In the genomic region with DNA sequence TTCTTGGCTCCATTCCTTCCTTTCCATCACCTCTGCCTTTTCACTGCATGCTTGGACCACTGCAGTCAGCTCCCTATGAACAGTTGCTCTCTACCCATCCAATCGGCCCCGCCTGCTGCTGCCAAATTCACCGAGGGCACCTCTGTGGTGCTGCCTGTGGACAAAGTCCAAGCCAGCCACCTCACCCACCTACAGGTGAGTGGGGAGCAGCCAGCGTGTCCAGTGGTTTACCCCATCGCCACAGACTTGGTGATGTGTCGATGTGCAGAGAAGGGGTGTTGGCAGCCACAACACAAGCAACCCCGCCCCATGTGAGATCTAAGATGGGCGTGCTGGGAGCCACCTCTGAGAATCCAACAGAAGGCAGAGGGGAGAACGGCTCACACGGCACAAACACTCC, we compare ENCODE assay signal across 1 cellular context.
TF ChIP-seq lines count a peak whose summit lies in the region.

No MANE protein-coding gene starts in this region.

TF ChIP-seq in K562, 482 proteins besides CTCF, POLR2A, EP300 and RAD21:
- TF ChIP-seq LEF1 (IDR thresholded peaks at IDR 0.05) = no peak
- TF ChIP-seq NBN (IDR thresholded peaks at IDR 0.05; ENCODE audit: low read depth) = no peak
- no peak for TF ChIP-seq SAP30 (IDR thresholded peaks at IDR 0.05; ENCODE audit: borderline replicate concordance, insufficient read depth, low read depth, low read length, poor library complexity, severe bottlenecking)
- no peak for TF ChIP-seq ILF3 (IDR thresholded peaks at IDR 0.05; ENCODE audit: borderline replicate concordance)
- TF ChIP-seq JUNB (CRISPR knock-in tag; conservative IDR thresholded peaks at IDR 0.05) = no peak
- TF ChIP-seq ESRRA (IDR thresholded peaks at IDR 0.05; ENCODE audit: borderline replicate concordance, low read depth) = no peak
- TF ChIP-seq ZNF586 (CRISPR knock-in tag; conservative IDR thresholded peaks at IDR 0.05) = no peak
- TF ChIP-seq ETV6 (IDR thresholded peaks at IDR 0.05; ENCODE audit: borderline replicate concordance in 1 of 2, low read depth in 2 of 2, low read length in 1 of 2) = no peak
- no peak for TF ChIP-seq ETV6 (CRISPR knock-in tag; IDR thresholded peaks at IDR 0.05; ENCODE audit: borderline replicate concordance)
- TF ChIP-seq FOXP1 (CRISPR knock-in tag; IDR thresholded peaks at IDR 0.05) = no peak
- TF ChIP-seq ARID2 (IDR thresholded peaks at IDR 0.05) = no peak
- no peak for TF ChIP-seq RUNX1 (IDR thresholded peaks at IDR 0.05; ENCODE audit: low read depth)
- no peak for TF ChIP-seq ZBTB9 (CRISPR knock-in tag; IDR thresholded peaks at IDR 0.05)
- TF ChIP-seq ZNF347 (CRISPR knock-in tag; IDR thresholded peaks at IDR 0.05; ENCODE audit: low read depth) = no peak
- no peak for TF ChIP-seq ETV1 (tag; conservative IDR thresholded peaks at IDR 0.05; ENCODE audit: low read depth)
